In the genomic region with DNA sequence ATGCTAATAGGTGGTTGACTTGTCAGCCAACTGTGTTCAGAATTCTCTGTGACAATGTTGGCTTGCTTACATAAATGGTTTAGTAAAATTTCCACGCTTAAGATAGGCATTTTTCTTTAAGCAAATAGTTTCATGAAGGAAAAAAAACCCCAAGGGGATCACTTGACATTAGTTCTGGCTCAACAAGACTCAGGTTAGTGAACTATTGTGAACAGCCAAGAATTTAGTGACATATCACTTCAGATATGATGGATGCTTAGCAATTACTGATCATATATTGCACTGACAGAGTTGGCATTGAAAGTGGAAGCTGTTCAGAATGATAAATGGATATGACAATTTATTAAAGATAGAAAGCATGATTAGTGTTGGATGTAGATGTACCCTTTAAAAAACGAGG, we compare ENCODE assay signal across 32 cellular contexts.
"Had no signal": no experiment of that assay in that cellular context is flagged by ENCODE, and none has a peak within 500 bp of the region (broad histone marks: within the 10 kb centered on the region; RNA-seq: fewer than 3 reads in every experiment).

No MANE protein-coding gene starts in this region.

- H3K36me3 ChIP-seq: MG63 had no signal

- H3K4me3 ChIP-seq: MG63 had no signal

- H3K27ac ChIP-seq: KMS-11 had no signal

- H3K9me3 ChIP-seq: MG63 had no signal

- H3K9ac ChIP-seq: KMS-11 had no signal

- H3K4me2 ChIP-seq: KMS-11 had no signal

- DNase-seq: Karpas-422, Kasumi-1, MG63, MM.1S, MV-4-11, NCI-H1048, NCI-H1092, NCI-H1092 treated with DMSO at 0.1 percent for 48 hours, NCI-H1105, NCI-H1105 treated with DMSO at 0.1 percent for 48 hours, NCI-H1417 treated with DMSO at 0.1 percent for 48 hours, NCI-H1436, NCI-H1436 treated with DMSO at 0.1 percent for 48 hours, NCI-H146, NCI-H1694 treated with DMSO at 0.1 percent for 48 hours, NCI-H187, NCI-H187 treated with DMSO at 0.1 percent for 48 hours, NCI-H1930, NCI-H2029, NCI-H2029 treated with DMSO at 0.1 percent for 48 hours, NCI-H2081, NCI-H2081 treated with DMSO at 0.1 percent for 48 hours, NCI-H2107, NCI-H2171, NCI-H2171 treated with DMSO at 0.1 percent for 48 hours, NCI-H2227 treated with DMSO at 0.1 percent for 48 hours, NCI-H226, NCI-H345, NCI-H510A, NCI-H510A treated with DMSO at 0.1 percent for 48 hours, NCI-H524 had no signal
